1 cellular context compared by ENCODE assay signal in genomic region chr20:58650181-58650775, GRCh38.
TF ChIP-seq lines count a peak whose summit lies in the region.

No MANE protein-coding gene starts in this region.

TF ChIP-seq in GM12878, 131 proteins besides CTCF, POLR2A, EP300 and RAD21 (continued from another document):
- TF ChIP-seq SIN3A (IDR thresholded peaks at IDR 0.05; ENCODE audit: low read depth, low read length), result no peak
- TF ChIP-seq NR2F1 (conservative IDR thresholded peaks at IDR 0.05), result peak; percentile 44; the same call in 1 of the 2 replicates
- no peak for TF ChIP-seq PBX3 (IDR thresholded peaks at IDR 0.05; ENCODE audit: insufficient replicate concordance, low read depth, low read length)
- 0 out of 2 replicates have a peak, but pooled peaks have one; percentile 13 for TF ChIP-seq NFXL1 (IDR thresholded peaks at IDR 0.05; ENCODE audit: borderline replicate concordance)
- TF ChIP-seq TBL1XR1 (IDR thresholded peaks at IDR 0.05; ENCODE audit: low read depth, low read length), result 0 out of 2 replicates have a peak, but pooled peaks have one; percentile 12
- TF ChIP-seq KAT2A (conservative IDR thresholded peaks at IDR 0.05; ENCODE audit: control insufficient read depth, low read depth, low read length), result no peak
- TF ChIP-seq, protein P1, sequence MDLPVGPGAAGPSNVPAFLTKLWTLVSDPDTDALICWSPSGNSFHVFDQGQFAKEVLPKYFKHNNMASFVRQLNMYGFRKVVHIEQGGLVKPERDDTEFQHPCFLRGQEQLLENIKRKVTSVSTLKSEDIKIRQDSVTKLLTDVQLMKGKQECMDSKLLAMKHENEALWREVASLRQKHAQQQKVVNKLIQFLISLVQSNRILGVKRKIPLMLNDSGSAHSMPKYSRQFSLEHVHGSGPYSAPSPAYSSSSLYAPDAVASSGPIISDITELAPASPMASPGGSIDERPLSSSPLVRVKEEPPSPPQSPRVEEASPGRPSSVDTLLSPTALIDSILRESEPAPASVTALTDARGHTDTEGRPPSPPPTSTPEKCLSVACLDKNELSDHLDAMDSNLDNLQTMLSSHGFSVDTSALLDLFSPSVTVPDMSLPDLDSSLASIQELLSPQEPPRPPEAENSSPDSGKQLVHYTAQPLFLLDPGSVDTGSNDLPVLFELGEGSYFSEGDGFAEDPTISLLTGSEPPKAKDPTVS (IDR thresholded peaks at IDR 0.05; ENCODE audit: low read depth, low read length), result no peak
- 0 out of 2 replicates have a peak, but pooled peaks have one; percentile 47 for TF ChIP-seq ZNF687 (IDR thresholded peaks at IDR 0.05)
- TF ChIP-seq, protein P2, sequence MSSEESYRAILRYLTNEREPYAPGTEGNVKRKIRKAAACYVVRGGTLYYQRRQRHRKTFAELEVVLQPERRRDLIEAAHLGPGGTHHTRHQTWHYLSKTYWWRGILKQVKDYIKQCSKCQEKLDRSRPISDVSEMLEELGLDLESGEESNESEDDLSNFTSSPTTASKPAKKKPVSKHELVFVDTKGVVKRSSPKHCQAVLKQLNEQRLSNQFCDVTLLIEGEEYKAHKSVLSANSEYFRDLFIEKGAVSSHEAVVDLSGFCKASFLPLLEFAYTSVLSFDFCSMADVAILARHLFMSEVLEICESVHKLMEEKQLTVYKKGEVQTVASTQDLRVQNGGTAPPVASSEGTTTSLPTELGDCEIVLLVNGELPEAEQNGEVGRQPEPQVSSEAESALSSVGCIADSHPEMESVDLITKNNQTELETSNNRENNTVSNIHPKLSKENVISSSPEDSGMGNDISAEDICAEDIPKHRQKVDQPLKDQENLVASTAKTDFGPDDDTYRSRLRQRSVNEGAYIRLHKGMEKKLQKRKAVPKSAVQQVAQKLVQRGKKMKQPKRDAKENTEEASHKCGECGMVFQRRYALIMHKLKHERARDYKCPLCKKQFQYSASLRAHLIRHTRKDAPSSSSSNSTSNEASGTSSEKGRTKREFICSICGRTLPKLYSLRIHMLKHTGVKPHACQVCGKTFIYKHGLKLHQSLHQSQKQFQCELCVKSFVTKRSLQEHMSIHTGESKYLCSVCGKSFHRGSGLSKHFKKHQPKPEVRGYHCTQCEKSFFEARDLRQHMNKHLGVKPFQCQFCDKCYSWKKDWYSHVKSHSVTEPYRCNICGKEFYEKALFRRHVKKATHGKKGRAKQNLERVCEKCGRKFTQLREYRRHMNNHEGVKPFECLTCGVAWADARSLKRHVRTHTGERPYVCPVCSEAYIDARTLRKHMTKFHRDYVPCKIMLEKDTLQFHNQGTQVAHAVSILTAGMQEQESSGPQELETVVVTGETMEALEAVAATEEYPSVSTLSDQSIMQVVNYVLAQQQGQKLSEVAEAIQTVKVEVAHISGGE (CRISPR knock-in tag; IDR thresholded peaks at IDR 0.05), result no peak
- peak; percentile 24; the same call in 1 of the 2 replicates for TF ChIP-seq TAF1 (IDR thresholded peaks at IDR 0.05; ENCODE audit: borderline replicate concordance, low read depth, low read length)
- TF ChIP-seq BACH1 (IDR thresholded peaks at IDR 0.05; ENCODE audit: borderline replicate concordance), result peak; percentile 69; the same call in 1 of the 2 replicates
- TF ChIP-seq GABPA (IDR thresholded peaks at IDR 0.05; ENCODE audit: low read depth), result no peak
